ENCODE assay signal across 9 cellular contexts in the genomic region with DNA sequence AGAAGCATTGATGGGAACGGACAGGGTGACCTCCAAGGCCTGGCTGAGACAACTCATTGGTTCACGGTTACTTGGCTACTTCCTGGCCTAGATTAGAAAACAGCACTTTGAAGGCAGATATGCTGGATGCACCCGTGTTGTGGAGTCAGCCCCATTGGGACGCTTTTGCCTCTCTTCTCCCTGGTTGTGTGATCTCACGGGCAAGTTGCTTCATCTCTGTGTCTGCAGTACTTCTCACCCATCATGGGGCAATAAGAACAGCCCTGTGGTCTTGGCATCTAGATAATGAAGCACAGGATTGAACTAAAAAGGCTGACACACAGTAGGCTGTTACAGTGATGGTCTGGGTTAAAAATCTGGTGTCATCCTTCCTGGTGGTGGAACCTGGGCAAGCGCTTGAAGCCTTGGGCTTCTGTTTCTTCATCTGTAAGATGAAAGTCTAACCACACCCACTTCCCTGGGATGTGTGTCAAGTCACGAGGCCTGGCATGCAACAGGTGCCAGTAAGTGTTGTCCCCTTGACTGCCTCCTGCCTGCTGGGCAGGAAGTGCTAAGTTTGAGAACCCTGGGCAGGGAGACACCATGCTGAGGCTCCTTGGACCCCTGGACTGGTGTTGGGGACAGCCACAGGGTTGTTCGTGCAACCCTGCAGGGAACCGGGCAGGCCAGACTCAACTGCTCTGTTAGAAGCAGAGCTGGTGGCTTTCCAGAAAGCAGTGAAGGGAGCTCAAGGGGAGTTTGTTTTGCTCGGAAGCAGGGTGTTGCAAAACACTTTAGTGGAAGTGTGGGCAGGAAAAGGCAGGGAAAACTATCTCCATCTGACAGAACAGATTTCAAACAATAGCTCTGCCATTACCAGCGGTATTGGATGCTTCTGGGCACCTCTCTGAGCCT. TPM values are rescaled to one million over a fixed set of nuclear protein-coding genes. Genes with fewer than 3 reads are reported as not detected.
DNase-seq lines count a peak whose midpoint lies in the region; ATAC-seq, FAIRE-seq and TF ChIP-seq lines count a peak whose summit lies in the region.
"Had no signal": no experiment of that assay in that cellular context is flagged by ENCODE, and none has a peak within 500 bp of the region (broad histone marks: within the 10 kb centered on the region; RNA-seq: fewer than 3 reads in every experiment).

No MANE protein-coding gene starts in this region.

- FAIRE-seq in HTR-8/SVneo (lab: Jason Lieb, UNC), result peak; percentile 23

- DNase-seq in AG10803 (ENCODE audit: low read depth) (peak; percentile 52), HTR-8/SVneo (ENCODE audit: insufficient read length, low spot score) (no peak), right lobe of liver (peak; percentile 37 to 67 (median 53)), SHP77 (lab: John Stamatoyannopoulos, UW) (no peak), smooth muscle cell (lab: John Stamatoyannopoulos, UW; ENCODE audit: unreplicated experiment) (no peak), NCI-H510A treated with DMSO at 0.1 percent for 48 hours (lab: John Stamatoyannopoulos, UW) (no peak)
- peak; percentile 52 for DNase-seq in activated CD8-positive, alpha-beta memory T cell treated with anti-CD3 and anti-CD28 coated beads, Interleukin-2, amount 50 U/mL, for 48 hours
- DNase-seq: foreskin keratinocyte had no signal

- H3K4me3 ChIP-seq in AG10803 (ENCODE audit: low read length), result no peak overlapping the region
- no peak overlapping the region for H3K4me3 ChIP-seq in right lobe of liver
- H3K4me3 ChIP-seq in smooth muscle cell, result no peak overlapping the region

- no peak overlapping the region for H3K4me2 ChIP-seq in smooth muscle cell

- no peaks in the 10 kb centered on the region for H3K9me3 ChIP-seq in right lobe of liver
- H3K9me3 ChIP-seq in smooth muscle cell (replicated peaks; ENCODE audit: low read depth), result no peaks in the 10 kb centered on the region

- H3K27ac ChIP-seq in right lobe of liver (no peak overlapping the region), smooth muscle cell (ENCODE audit: low read depth) (no peak overlapping the region)
- H3K27ac ChIP-seq: foreskin keratinocyte had no signal

- intact Hi-C loops in right lobe of liver (cut with DNase I), result loop anchor here (10.0 kb wide), 2 partner anchors 164 to 166 kb away; no protein-coding TSS in a partner anchor

- H3K9ac ChIP-seq in smooth muscle cell (ENCODE audit: low read depth), result no peak overlapping the region

- H3K27me3 ChIP-seq in right lobe of liver (no peaks in the 10 kb centered on the region), smooth muscle cell (ENCODE audit: low read depth) (no peaks in the 10 kb centered on the region)
- H3K27me3 ChIP-seq: foreskin keratinocyte had no signal

- H3K36me3 ChIP-seq in right lobe of liver, result no peaks in the 10 kb centered on the region
- no peaks in the 10 kb centered on the region for H3K36me3 ChIP-seq in smooth muscle cell (ENCODE audit: low read depth)

- H2AFZ ChIP-seq in smooth muscle cell (ENCODE audit: low read depth), result no peak overlapping the region

- WGBS in right lobe of liver (ENCODE audit: insufficient coverage, low coverage, low lambda C conversion rate, missing lambda C conversion rate), result 59% methylated on average over 9 of the region's 11 CpGs
- 89% methylated on average over 11 of the region's 11 CpGs for WGBS in smooth muscle cell (ENCODE audit: low lambda C conversion rate)

- TF ChIP-seq CTCF in AG10803 (conservative IDR thresholded peaks at IDR 0.05; ENCODE audit: low read length) (0 out of 2 replicates have a peak, but pooled peaks have one; percentile 30), right lobe of liver (IDR thresholded peaks at IDR 0.05) (no peak), smooth muscle cell (IDR thresholded peaks at IDR 0.05; ENCODE audit: borderline replicate concordance, insufficient read depth, poor library complexity, severe bottlenecking) (no peak)

- H3K79me2 ChIP-seq in smooth muscle cell (ENCODE audit: low read depth), result no peaks in the 10 kb centered on the region

- H4K20me1 ChIP-seq in smooth muscle cell (ENCODE audit: low read depth), result no peaks in the 10 kb centered on the region

- H3K4me1 ChIP-seq in right lobe of liver (peaks cover 0 to 8% (median 2%) of the 10 kb centered on the region in 4 donors), smooth muscle cell (ENCODE audit: low read depth) (no peaks in the 10 kb centered on the region)

- TF ChIP-seq POLR2A in right lobe of liver (IDR thresholded peaks at IDR 0.05), result no peak

- H3F3A ChIP-seq in smooth muscle cell (ENCODE audit: low read depth), result no peaks in the 10 kb centered on the region

- ATAC-seq in right lobe of liver (no peak), GM21529 (IDR thresholded peaks at IDR 0.05; ENCODE audit: unreplicated experiment) (no peak)
- ATAC-seq: foreskin keratinocyte had no signal

RNA-seq across cellular contexts. Expression of a gene that starts 6.0 kb away (rescaled TPM):
- total RNA-seq in right lobe of liver (10 to 100 TPM; 22.6 to 80.7 (median 60.7) TPM), smooth muscle cell (14.2 and 14.8 TPM in 2 replicates)
- polyA plus RNA-seq in smooth muscle cell, result 53.8 and 58.4 TPM in 2 replicates

RNA-seq across cellular contexts. Expression of a gene that starts 25.3 kb away (rescaled TPM):
- total RNA-seq in right lobe of liver (1 to 10 TPM; 3.3 to 5.5 (median 4.7) TPM), smooth muscle cell (2.2 and 3.4 TPM in 2 replicates)
- 2.7 and 4.3 TPM in 2 replicates for polyA plus RNA-seq in smooth muscle cell

Comparison
In these comparisons a context has a peak if more than half of its experiments do, and no peak if none do; other contexts are left out.
1. DNase-seq: peak in AG10803 (single experiment), activated CD8-positive, alpha-beta memory T cell treated with anti-CD3 and anti-CD28 coated beads, Interleukin-2, amount 50 U/mL, for 48 hours (single experiment) and right lobe of liver (3 of 3); none in HTR-8/SVneo (single experiment), SHP77 (0 of 2), smooth muscle cell (single experiment) and NCI-H510A treated with DMSO at 0.1 percent for 48 hours (single experiment).